1 cellular context compared by ENCODE assay signal in genomic region chr6:16731503-16732018, GRCh38.
TF ChIP-seq lines count a peak whose summit lies in the region.

No MANE protein-coding gene starts in this region.

TF ChIP-seq in GM12878, 131 proteins besides CTCF, POLR2A, EP300 and RAD21 (continued from another document and continues in another):
- TF ChIP-seq ZNF217 (IDR thresholded peaks at IDR 0.05), result peak; percentile 91
- peak; percentile 93 for TF ChIP-seq BCL11A (IDR thresholded peaks at IDR 0.05; ENCODE audit: low read depth, low read length)
- peak; percentile 76; the same call in 2 of the 3 replicates for TF ChIP-seq POU2F2 (IDR thresholded peaks at IDR 0.05; ENCODE audit: borderline replicate concordance, low read depth, low read length)
- peak; percentile 78; the same call in 1 of the 2 replicates for TF ChIP-seq JUND (IDR thresholded peaks at IDR 0.05; ENCODE audit: low read depth, low read length)
- no peak for TF ChIP-seq MXI1 (IDR thresholded peaks at IDR 0.05; ENCODE audit: low read depth, low read length)
- peak; percentile 73; the same call in 1 of the 2 replicates for TF ChIP-seq ZNF384 (IDR thresholded peaks at IDR 0.05; ENCODE audit: borderline replicate concordance, low read depth, low read length)
- TF ChIP-seq RELA (IDR thresholded peaks at IDR 0.05; ENCODE audit: borderline replicate concordance, partially characterized antibody), result no peak
- TF ChIP-seq CHD2 (IDR thresholded peaks at IDR 0.05; ENCODE audit: borderline replicate concordance, low read depth, low read length), result no peak
- no peak for TF ChIP-seq ZNF207 (IDR thresholded peaks at IDR 0.05; ENCODE audit: borderline replicate concordance)
- no peak for TF ChIP-seq HDAC2 (IDR thresholded peaks at IDR 0.05)
- peak; percentile 91; the same call in 1 of the 2 replicates for TF ChIP-seq TBL1XR1 (IDR thresholded peaks at IDR 0.05; ENCODE audit: low read depth, low read length)
- TF ChIP-seq NBN (IDR thresholded peaks at IDR 0.05), result peak; percentile 62; the same call in 1 of the 2 replicates
- peak in 1 of 2 experiments; percentile 89; a peak in 2 of 4 replicates for TF ChIP-seq ETV6 (conservative IDR thresholded peaks at IDR 0.05 in 1 of 2, IDR thresholded peaks at IDR 0.05 in 1 of 2; ENCODE audit: borderline replicate concordance in 1 of 2, low read depth in 1 of 2)
- TF ChIP-seq E4F1 (IDR thresholded peaks at IDR 0.05; ENCODE audit: borderline replicate concordance, partially characterized antibody), result no peak
- peak; percentile 84 for TF ChIP-seq ZBED1 (IDR thresholded peaks at IDR 0.05; ENCODE audit: borderline replicate concordance)
- TF ChIP-seq DPF2 (IDR thresholded peaks at IDR 0.05), result peak; percentile 94
- TF ChIP-seq IKZF1 (conservative IDR thresholded peaks at IDR 0.05), result peak; percentile 80
- TF ChIP-seq PAX5 (IDR thresholded peaks at IDR 0.05; ENCODE audit: borderline replicate concordance, low read depth, low read length), result peak; percentile 61; the same call in 1 of the 2 replicates
- peak; percentile 85 for TF ChIP-seq PML (IDR thresholded peaks at IDR 0.05; ENCODE audit: low read length)
- no peak for TF ChIP-seq KAT2A (conservative IDR thresholded peaks at IDR 0.05; ENCODE audit: control insufficient read depth, low read depth, low read length)
- no peak for TF ChIP-seq PKNOX1 (IDR thresholded peaks at IDR 0.05)
- peak; percentile 90 for TF ChIP-seq MEF2B (IDR thresholded peaks at IDR 0.05; ENCODE audit: partially characterized antibody, poor library complexity, severe bottlenecking)
- TF ChIP-seq BACH1 (IDR thresholded peaks at IDR 0.05; ENCODE audit: borderline replicate concordance), result peak; percentile 23; the same call in 1 of the 2 replicates
- TF ChIP-seq ATF7 (IDR thresholded peaks at IDR 0.05; ENCODE audit: low read depth), result peak; percentile 71
- peak; percentile 57 for TF ChIP-seq EED (IDR thresholded peaks at IDR 0.05; ENCODE audit: low read depth)
- TF ChIP-seq IKZF2 (IDR thresholded peaks at IDR 0.05), result peak; percentile 93 to 96
- TF ChIP-seq GATAD2B (conservative IDR thresholded peaks at IDR 0.05; ENCODE audit: low read depth), result no peak
- TF ChIP-seq FOXM1 (IDR thresholded peaks at IDR 0.05; ENCODE audit: low read depth, low read length), result peak; percentile 90; the same call in 1 of the 2 replicates
- no peak for TF ChIP-seq ZBTB40 (IDR thresholded peaks at IDR 0.05; ENCODE audit: borderline replicate concordance)
- peak in 1 of 2 experiments; percentile 70; a peak in 1 of 4 replicates for TF ChIP-seq CEBPB (IDR thresholded peaks at IDR 0.05; ENCODE audit: borderline replicate concordance in 1 of 2, low read depth in 2 of 2, low read length in 2 of 2)
- no peak for TF ChIP-seq TCF12 (IDR thresholded peaks at IDR 0.05; ENCODE audit: low read depth, low read length)
- TF ChIP-seq TCF7 (IDR thresholded peaks at IDR 0.05; ENCODE audit: borderline replicate concordance), result peak; percentile 67; the same call in 1 of the 2 replicates
- TF ChIP-seq LARP7 (IDR thresholded peaks at IDR 0.05), result no peak
- TF ChIP-seq BCL3 (IDR thresholded peaks at IDR 0.05; ENCODE audit: borderline replicate concordance, insufficient read depth, low read depth, low read length, poor library complexity, severe bottlenecking), result peak; percentile 71
- TF ChIP-seq CREB1 (IDR thresholded peaks at IDR 0.05; ENCODE audit: low read depth), result peak; percentile 65; the same call in 1 of the 2 replicates
- TF ChIP-seq GABPA (IDR thresholded peaks at IDR 0.05; ENCODE audit: low read depth), result peak; percentile 53; the same call in 1 of the 2 replicates
- peak; percentile 85 for TF ChIP-seq CBFB (IDR thresholded peaks at IDR 0.05; ENCODE audit: low read depth)
- TF ChIP-seq BCLAF1 (IDR thresholded peaks at IDR 0.05), result no peak
- peak; percentile 80 for TF ChIP-seq NR2F1 (conservative IDR thresholded peaks at IDR 0.05)
- no peak for TF ChIP-seq ELK1 (IDR thresholded peaks at IDR 0.05; ENCODE audit: low read depth, low read length)
- TF ChIP-seq MEF2A (IDR thresholded peaks at IDR 0.05; ENCODE audit: insufficient read depth, low read depth, low read length), result peak; percentile 97
- peak; percentile 93 for TF ChIP-seq JUNB (IDR thresholded peaks at IDR 0.05)
- TF ChIP-seq IRF4 (IDR thresholded peaks at IDR 0.05; ENCODE audit: low read depth, low read length), result peak; percentile 89
- TF ChIP-seq CREM (IDR thresholded peaks at IDR 0.05; ENCODE audit: low read depth), result peak; percentile 77
- peak; percentile 84 for TF ChIP-seq RELB (IDR thresholded peaks at IDR 0.05; ENCODE audit: low read depth)
- TF ChIP-seq STAT1 (conservative IDR thresholded peaks at IDR 0.05), result no peak
- TF ChIP-seq MTA2 (IDR thresholded peaks at IDR 0.05; ENCODE audit: low read depth), result peak; percentile 89
